8 cellular contexts compared by ENCODE assay signal in genomic region chr3:42831321-42831713, GRCh38. TPM values are rescaled to one million over a fixed set of nuclear protein-coding genes. Genes with fewer than 3 reads are reported as not detected.
DNase-seq lines count a peak whose midpoint lies in the region; ATAC-seq and TF ChIP-seq lines count a peak whose summit lies in the region.

No MANE protein-coding gene starts in this region.

- H3K4me3 ChIP-seq in fibroblast of pulmonary artery (replicated peaks; ENCODE audit: low read depth, low read length), result no peak overlapping the region

- DNase-seq in GM04504 (ENCODE audit: low read depth) (peak; percentile 15), HT1080 (ENCODE audit: low read depth) (peak; percentile 63), OCI-M1 (lab: John Stamatoyannopoulos, UW) (peak; percentile 84), fibroblast of pulmonary artery (ENCODE audit: low read depth) (peak; percentile 60), nucleus accumbens (lab: John Stamatoyannopoulos, UW) (peak in 50 of 56 donors; percentile 4 to 78 (median 43)), superior temporal gyrus (ENCODE audit: extremely low spot score) (peak; percentile 81)
- peak; percentile 70 for DNase-seq in activated T-cell treated with anti-CD3 and anti-CD28 coated beads, Interleukin-2, amount 50 U/mL, for 1 hour

- peak; percentile 69 for TF ChIP-seq CTCF in fibroblast of pulmonary artery (IDR thresholded peaks at IDR 0.05; ENCODE audit: low read length, missing control alignments)

- no peak for ATAC-seq in HG03520 (IDR thresholded peaks at IDR 0.05; ENCODE audit: unreplicated experiment)

RNA-seq across cellular contexts. Expression of gene ACKR2, which starts 22.1 kb away (rescaled TPM):
- total RNA-seq in HT1080 (2014; rRNA removed; shearing (Covaris generic)), result not detected in 2 replicates
- polyA plus RNA-seq in HT1080 (2015; cell fraction: cytosol; rRNA removed), result 0.07 and 0.13 TPM in 2 replicates
- 0.07 and 0.17 TPM in 2 replicates for polyA plus RNA-seq in HT1080 (2015; cell fraction: nucleus; rRNA removed)

RNA-seq across cellular contexts. Expression of gene HIGD1A, which starts 27.0 kb away (rescaled TPM):
- 116 and 132 TPM in 2 replicates for total RNA-seq in HT1080 (2014; rRNA removed; shearing (Covaris generic))
- polyA plus RNA-seq in HT1080 (2015; cell fraction: cytosol; rRNA removed), result 215 and 230 TPM in 2 replicates
- 77.6 and 105 TPM in 2 replicates for polyA plus RNA-seq in HT1080 (2015; cell fraction: nucleus; rRNA removed)

RNA-seq across cellular contexts. Expression of gene CYP8B1, which starts 44.4 kb away (rescaled TPM):
- total RNA-seq in HT1080 (2014; rRNA removed; shearing (Covaris generic)), result not detected in 2 replicates
- polyA plus RNA-seq in HT1080 (2015; cell fraction: cytosol; rRNA removed), result not detected in 2 replicates
- polyA plus RNA-seq in HT1080 (2015; cell fraction: nucleus; rRNA removed), result not detected in 2 replicates

RNA-seq across cellular contexts. Expression of gene CCDC13, which starts 58.3 kb away (rescaled TPM):
- not detected in 2 replicates for total RNA-seq in HT1080 (2014; rRNA removed; shearing (Covaris generic))
- 0.10 and 0.17 TPM in 2 replicates for polyA plus RNA-seq in HT1080 (2015; cell fraction: cytosol; rRNA removed)
- 0.43 TPM in 1 of 2 replicates, not detected in the other for polyA plus RNA-seq in HT1080 (2015; cell fraction: nucleus; rRNA removed)

Comparison
In these comparisons a context has a peak if more than half of its experiments do, and no peak if none do; other contexts are left out.
1. DNase-seq: peak in every context shown above with its lines; median percentile 84 in OCI-M1; 81 in superior temporal gyrus; 70 in activated T-cell treated with anti-CD3 and anti-CD28 coated beads, Interleukin-2, amount 50 U/mL, for 1 hour; 63 in HT1080; 60 in fibroblast of pulmonary artery; 43 in nucleus accumbens; 15 in GM04504.